In the genomic region with DNA sequence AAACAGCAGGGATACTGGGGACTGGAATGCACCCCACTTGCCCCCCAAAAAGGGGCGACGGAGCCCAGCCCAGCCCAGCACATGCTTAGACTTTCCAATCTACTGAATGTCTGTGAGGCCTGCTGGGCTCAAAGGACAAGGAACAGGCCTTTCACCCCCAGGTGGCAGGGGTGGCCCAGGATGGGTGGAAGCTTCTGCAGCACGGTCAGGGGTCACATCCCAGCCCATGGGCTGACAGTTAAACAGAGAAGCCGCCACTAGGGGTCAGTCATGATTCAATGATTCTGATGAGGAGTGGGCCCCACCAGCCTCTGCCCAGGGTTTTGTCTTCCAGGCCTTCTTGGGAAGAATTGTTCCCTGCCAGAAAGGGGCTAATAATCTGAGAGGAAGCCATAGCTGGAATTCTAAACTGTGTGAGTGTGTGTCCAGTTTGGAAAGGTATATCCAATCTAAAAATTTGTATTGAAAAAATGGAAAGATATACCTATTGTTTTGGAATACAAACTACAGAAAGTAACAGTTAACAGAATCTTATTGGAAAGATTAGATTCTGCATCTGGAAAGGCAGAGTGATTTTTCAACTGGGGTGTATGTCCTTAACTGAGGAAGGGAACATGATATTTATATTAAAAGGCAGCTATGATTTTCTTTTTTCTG, we compare ENCODE assay signal across 8 cellular contexts. TPM values are rescaled to one million over a fixed set of nuclear protein-coding genes. Genes with fewer than 3 reads are reported as not detected.
DNase-seq lines count a peak whose midpoint lies in the region; ATAC-seq lines count a peak whose summit lies in the region.

No MANE protein-coding gene starts in this region.

- intact Hi-C loops in aorta (cut with DNase I): no loop called here

- no peak overlapping the region for H3K27ac ChIP-seq in aorta (ENCODE audit: low read depth in 1 of 2, low read length in 2 of 2)

- 49 to 51% methylated on average over 4 of the region's 4 CpGs for WGBS in aorta, 2 donors

- DNase-seq in ELF-1 (ENCODE audit: low read depth, low spot score) (peak; percentile 85), Kasumi-1 (lab: John Stamatoyannopoulos, UW) (peak; percentile 42 to 65), SHP77 treated with DMSO at 0.1 percent for 48 hours (lab: John Stamatoyannopoulos, UW) (peak; percentile 28), astrocyte of the hippocampus (ENCODE audit: low read depth, low spot score) (peak; percentile 73), kidney glomerular epithelial cell (lab: John Stamatoyannopoulos, UW) (peak; percentile 37), aorta (no peak)
- peak; percentile 21 for DNase-seq in stimulated activated CD8-positive, alpha-beta memory T cell treated with anti-CD3 and anti-CD28 coated beads, Interleukin-12 subunit alpha, Interleukin-12 subunit beta, amount 100 ng/mL, for 1 hour (ENCODE audit: low read depth)

- H3K27me3 ChIP-seq in aorta (ENCODE audit: control insufficient read depth in 1 of 2, insufficient read depth in 2 of 2, low read length in 1 of 2): no peaks in the 10 kb centered on the region

- H3K4me1 ChIP-seq in aorta (ENCODE audit: control insufficient read depth in 1 of 2, insufficient read depth in 2 of 2, low read length in 2 of 2): no peaks in the 10 kb centered on the region

- H3K4me3 ChIP-seq in aorta (ENCODE audit: low read length in 2 of 2): no peak overlapping the region

- no peaks in the 10 kb centered on the region for H3K9me3 ChIP-seq in aorta (ENCODE audit: control insufficient read depth, low read length)

- H3K36me3 ChIP-seq in aorta (ENCODE audit: control insufficient read depth in 1 of 2, insufficient read depth in 2 of 2, low read length in 1 of 2): no peaks in the 10 kb centered on the region

- ATAC-seq in aorta (ENCODE audit: low FRiP score) (no peak), HG02981 (IDR thresholded peaks at IDR 0.05; ENCODE audit: unreplicated experiment) (no peak)

RNA-seq across cellular contexts. Expression of gene CHRNB4, which starts 2.2 kb away (rescaled TPM):
- total RNA-seq in aorta: not detected
- polyA plus RNA-seq in aorta: not detected

RNA-seq across cellular contexts. Expression of gene CHRNA3, which starts 18.0 kb away (rescaled TPM):
- not detected for total RNA-seq in aorta
- polyA plus RNA-seq in aorta: not detected

Comparison
In these comparisons a context has a peak if more than half of its experiments do, and no peak if none do; other contexts are left out.
1. DNase-seq: peak in ELF-1 (single experiment), Kasumi-1 (2 of 2), SHP77 treated with DMSO at 0.1 percent for 48 hours (single experiment), astrocyte of the hippocampus (single experiment), kidney glomerular epithelial cell (single experiment) and stimulated activated CD8-positive, alpha-beta memory T cell treated with anti-CD3 and anti-CD28 coated beads, Interleukin-12 subunit alpha, Interleukin-12 subunit beta, amount 100 ng/mL, for 1 hour (single experiment); none in aorta (0 of 2).